ENCODE assay signal across 23 cellular contexts in the genomic region with DNA sequence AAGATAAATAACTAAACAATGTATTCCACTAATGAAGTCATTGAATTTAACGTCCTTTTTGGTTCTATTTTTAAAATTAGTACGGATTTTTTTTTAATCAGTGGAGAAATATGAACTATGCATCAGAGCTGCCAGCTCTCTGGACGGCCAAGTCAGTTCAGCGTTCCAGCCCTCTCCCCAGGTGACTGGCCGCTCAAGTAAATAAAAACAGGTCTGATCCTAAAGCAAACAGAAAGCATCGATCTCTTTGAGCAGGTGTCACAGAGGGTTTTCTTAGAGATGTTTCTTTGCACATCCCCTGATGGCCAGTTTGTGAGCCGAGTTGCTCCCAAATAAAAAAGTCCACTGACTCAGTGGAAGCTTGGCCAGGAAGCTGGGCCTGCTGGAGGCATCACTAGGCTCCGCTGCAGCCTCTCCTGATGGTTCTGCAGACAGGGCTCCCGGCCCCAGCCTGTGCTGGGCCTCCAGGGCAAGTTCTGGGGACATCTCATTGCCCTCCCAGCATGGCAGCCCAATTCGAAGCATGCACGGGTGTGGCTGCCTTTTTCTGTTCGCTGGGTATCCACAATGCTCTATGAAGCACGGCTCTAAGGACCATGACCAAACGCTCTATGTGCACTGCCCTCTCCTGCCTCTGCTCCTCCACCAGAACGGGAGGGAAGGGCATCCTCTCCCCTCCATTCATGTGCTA.
A peak's percentile ranks its signal among the peaks of the same experiment; 100 is the strongest.
DNase-seq lines count a peak whose midpoint lies in the region; TF ChIP-seq lines count a peak whose summit lies in the region.
"Had no signal": no experiment of that assay in that cellular context is flagged by ENCODE, and none has a peak within 500 bp of the region (broad histone marks: within the 10 kb centered on the region; RNA-seq: fewer than 3 reads in every experiment).

No MANE protein-coding gene starts in this region.

- H3K79me2 ChIP-seq in mesendoderm (ENCODE audit: control insufficient read depth, insufficient read depth, low read length): no peaks in the 10 kb centered on the region
- H3K79me2 ChIP-seq: hepatocyte had no signal

- H3K27me3 ChIP-seq in BLaER1: no peaks in the 10 kb centered on the region
- H3K27me3 ChIP-seq in HUES48 (ENCODE audit: control insufficient read depth, insufficient read depth, low read length): no peaks in the 10 kb centered on the region
- H3K27me3 ChIP-seq in mesendoderm (ENCODE audit: insufficient read depth, low read length, poor library complexity): no peaks in the 10 kb centered on the region
- no peaks in the 10 kb centered on the region for H3K27me3 ChIP-seq in colonic mucosa
- H3K27me3 ChIP-seq: cardiac muscle cell, foreskin keratinocyte, ovary had no signal

- no peak overlapping the region for H3K4me3 Mint-ChIP-seq in chondrocyte (ENCODE audit: unreplicated experiment)
- H3K4me3 Mint-ChIP-seq: activated CD4-positive, alpha-beta memory T cell treated with anti-CD3 and anti-CD28 coated beads for 36 hours; naive thymus-derived CD8-positive, alpha-beta T cell had no signal

- no peak overlapping the region for H4K5ac ChIP-seq in mesendoderm (ENCODE audit: low read length)

- no peaks in the 10 kb centered on the region for H3K36me3 Mint-ChIP-seq in chondrocyte (ENCODE audit: low read depth)
- H3K36me3 Mint-ChIP-seq: activated CD4-positive, alpha-beta memory T cell treated with anti-CD3 and anti-CD28 coated beads for 36 hours; activated naive CD4-positive, alpha-beta T cell treated with anti-CD3 and anti-CD28 coated beads, Interleukin-2, amount 50 U/mL, for 72 hours; naive thymus-derived CD8-positive, alpha-beta T cell had no signal

- H3K9me3 ChIP-seq in BLaER1 (no peaks in the 10 kb centered on the region), HUES48 (ENCODE audit: control insufficient read depth, insufficient read depth, low read length) (no peaks in the 10 kb centered on the region), colonic mucosa (no peaks in the 10 kb centered on the region)
- H3K9me3 ChIP-seq: ovary, transverse colon had no signal

- H2BK120ac ChIP-seq in mesendoderm (ENCODE audit: low read depth, low read length): no peak overlapping the region

- no peaks in the 10 kb centered on the region for H3K36me3 ChIP-seq in BLaER1
- no peaks in the 10 kb centered on the region for H3K36me3 ChIP-seq in HUES48 (ENCODE audit: control insufficient read depth, insufficient read depth, low read length)
- H3K36me3 ChIP-seq in mesendoderm (ENCODE audit: control insufficient read depth, insufficient read depth, low read length): no peaks in the 10 kb centered on the region
- H3K36me3 ChIP-seq in colonic mucosa: no peaks in the 10 kb centered on the region
- H3K36me3 ChIP-seq: cardiac muscle cell, ovary, transverse colon had no signal

- H3K23ac ChIP-seq in mesendoderm (ENCODE audit: low read length): no peak overlapping the region

- intact Hi-C loops in colonic mucosa (cut with DNase I): no loop called here

- no peak overlapping the region for H3K9ac ChIP-seq in BLaER1
- no peak overlapping the region for H3K9ac ChIP-seq in HUES48 (ENCODE audit: low read depth, low read length)
- H3K9ac ChIP-seq in mesendoderm (ENCODE audit: low read length): no peak overlapping the region
- H3K9ac ChIP-seq in colonic mucosa (ENCODE audit: low read depth in 2 of 2, low read length in 2 of 2): no peak overlapping the region

- H3K27ac Mint-ChIP-seq in chondrocyte (ENCODE audit: unreplicated experiment): no peak overlapping the region
- H3K27ac Mint-ChIP-seq: activated CD4-positive, alpha-beta memory T cell treated with anti-CD3 and anti-CD28 coated beads for 36 hours; naive thymus-derived CD8-positive, alpha-beta T cell had no signal

- H3K79me1 ChIP-seq in mesendoderm (ENCODE audit: low read length): no peaks in the 10 kb centered on the region

- TF ChIP-seq CTCF in chondrocyte (IDR thresholded peaks at IDR 0.05) (no peak), colonic mucosa (IDR thresholded peaks at IDR 0.05) (no peak)

- H3K4ac ChIP-seq in mesendoderm (ENCODE audit: low read depth, low read length): no peak overlapping the region

- WGBS in mesendoderm (ENCODE audit: extremely low coverage, insufficient coverage, low lambda C conversion rate): no CpG with 5 or more reads among the region's 15 CpGs

- no peak overlapping the region for H4K8ac ChIP-seq in mesendoderm (ENCODE audit: low read depth, low read length)

- H2AK5ac ChIP-seq in mesendoderm (ENCODE audit: low read length): no peak overlapping the region

- H2BK15ac ChIP-seq in mesendoderm (replicated peaks; ENCODE audit: low read depth): no peak overlapping the region

- H3K18ac ChIP-seq in mesendoderm (ENCODE audit: low read length): no peak overlapping the region

- H3K4me2 ChIP-seq in BLaER1: peak overlapping the region; percentile 96
- H3K4me2 ChIP-seq in mesendoderm (ENCODE audit: low read length): no peak overlapping the region
- H3K4me2 ChIP-seq: hepatocyte had no signal

- H3K9me3 Mint-ChIP-seq in chondrocyte (ENCODE audit: low read depth): peaks cover 5% of the 10 kb centered on the region
- H3K9me3 Mint-ChIP-seq: activated naive CD4-positive, alpha-beta T cell treated with anti-CD3 and anti-CD28 coated beads, Interleukin-2, amount 50 U/mL, for 72 hours had no signal

- peaks cover 13% of the 10 kb centered on the region for H3K4me1 Mint-ChIP-seq in chondrocyte (ENCODE audit: low read depth)
- H3K4me1 Mint-ChIP-seq: naive thymus-derived CD8-positive, alpha-beta T cell had no signal

- H4K20me1 ChIP-seq in BLaER1: no peaks in the 10 kb centered on the region

- H3K56ac ChIP-seq in mesendoderm (ENCODE audit: low read length): peak overlapping the region; percentile 15

- DNase-seq in chondrocyte (ENCODE audit: low spot score): peak; percentile 55
- no peak for DNase-seq in mesendoderm
- DNase-seq in iPS-NIHi11 (ENCODE audit: low spot score): no peak
- DNase-seq in ACHN: no peak
- no peak for DNase-seq in globus pallidus (ENCODE audit: low spot score)
- no peak for DNase-seq in colonic mucosa
- DNase-seq: activated CD4-positive, alpha-beta memory T cell treated with anti-CD3 and anti-CD28 coated beads for 36 hours; activated CD4-positive, CD25-positive, alpha-beta regulatory T cell treated with anti-CD3 and anti-CD28 coated beads, Interleukin-2, amount 50 U/mL, for 72 hours; activated CD8-positive, alpha-beta memory T cell treated with anti-CD3 and anti-CD28 coated beads, Interleukin-2, amount 50 U/mL, for 48 hours; DND-41; foreskin keratinocyte; Karpas-422; NCI-H187; NCI-H2171 treated with DMSO at 0.1 percent for 48 hours; RPMI8226; transverse colon had no signal

- in situ Hi-C loops in ACHN (cut with HindIII; ENCODE audit: low pct_ligation_motif_present, low pct_unique_long_range_greater_than_20kb, low sequenced_read_pairs): no loop called here

- no peak overlapping the region for H2BK5ac ChIP-seq in mesendoderm (ENCODE audit: low read length)

- no peak overlapping the region for H3K4me3 ChIP-seq in BLaER1
- H3K4me3 ChIP-seq in HUES48 (ENCODE audit: low read depth, low read length): no peak overlapping the region
- H3K4me3 ChIP-seq in mesendoderm (ENCODE audit: low read length): no peak overlapping the region
- H3K4me3 ChIP-seq in colonic mucosa: no peak overlapping the region
- H3K4me3 ChIP-seq: cardiac muscle cell, hepatocyte, ovary, transverse colon had no signal

- peaks cover 28% of the 10 kb centered on the region for H3K27me3 Mint-ChIP-seq in chondrocyte (ENCODE audit: low read depth)

- peaks cover 31% of the 10 kb centered on the region for H3K4me1 ChIP-seq in BLaER1
- H3K4me1 ChIP-seq in HUES48 (ENCODE audit: control insufficient read depth, insufficient read depth, low read length): peaks cover 8% of the 10 kb centered on the region
- H3K4me1 ChIP-seq in mesendoderm (ENCODE audit: control insufficient read depth, low read depth, low read length): peaks cover 3% of the 10 kb centered on the region
- no peaks in the 10 kb centered on the region for H3K4me1 ChIP-seq in colonic mucosa
- H3K4me1 ChIP-seq: foreskin keratinocyte, transverse colon had no signal

- no peak overlapping the region for H3K27ac ChIP-seq in BLaER1
- peak overlapping the region; percentile 25 for H3K27ac ChIP-seq in HUES48 (ENCODE audit: low read depth, low read length)
- H3K27ac ChIP-seq in mesendoderm (ENCODE audit: low read depth, low read length): no peak overlapping the region
- H3K27ac ChIP-seq in colonic mucosa: no peak overlapping the region
- H3K27ac ChIP-seq: cardiac muscle cell, foreskin keratinocyte, hepatocyte, ovary, transverse colon had no signal
